Comparison of ENCODE assay signal across 1 cellular context in the genomic region with DNA sequence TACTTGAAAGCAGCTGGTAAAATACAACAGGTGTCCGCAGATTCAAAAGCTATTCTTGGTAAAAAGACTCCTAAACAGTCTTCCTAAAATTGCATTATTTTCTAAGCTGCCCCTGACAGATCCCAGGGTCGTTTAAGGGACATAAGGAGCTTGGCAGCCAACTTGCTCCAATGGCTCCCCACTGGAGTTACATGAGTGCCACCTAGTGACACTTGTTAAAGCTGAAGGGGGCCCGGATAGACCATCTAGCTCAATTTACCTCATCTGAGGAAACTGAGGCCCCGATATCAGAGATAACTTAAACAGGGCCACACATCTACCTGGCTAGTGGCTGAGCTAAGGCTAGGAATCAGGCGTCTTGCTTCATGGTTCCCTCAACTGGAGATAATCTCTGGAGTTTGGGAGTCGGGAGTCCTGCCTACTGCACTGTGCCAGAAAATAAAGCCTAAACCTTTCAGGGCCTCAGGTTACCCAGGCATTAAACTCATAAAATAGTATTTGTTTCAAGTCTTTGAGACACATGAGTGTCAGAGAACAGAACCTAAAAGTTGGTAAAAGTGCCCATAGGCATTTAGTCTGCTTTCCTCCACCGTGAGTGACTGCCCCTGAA.
TF ChIP-seq lines count a peak whose summit lies in the region.

No MANE protein-coding gene starts in this region.

TF ChIP-seq in HepG2, 621 proteins besides CTCF, POLR2A, EP300 and RAD21 (continued from another document):
- TF ChIP-seq XRCC5 (optimal IDR thresholded peaks at IDR 0.05; ENCODE audit: low read length) (peak; percentile 52), ZSCAN31 (CRISPR knock-in tag; IDR thresholded peaks at IDR 0.05; ENCODE audit: low read depth) (0 out of 2 replicates have a peak, but pooled peaks have one; percentile 26), SMC3 (IDR thresholded peaks at IDR 0.05; ENCODE audit: low read length) (peak; percentile 98), MAZ (IDR thresholded peaks at IDR 0.05; ENCODE audit: borderline replicate concordance, low read depth, low read length) (no peak), MAZ (CRISPR knock-in tag; IDR thresholded peaks at IDR 0.05; ENCODE audit: low read depth) (0 out of 2 replicates have a peak, but pooled peaks have one; percentile 47), RARA (CRISPR knock-in tag; IDR thresholded peaks at IDR 0.05) (peak; percentile 55), BCL6 (CRISPR knock-in tag; IDR thresholded peaks at IDR 0.05) (0 out of 2 replicates have a peak, but pooled peaks have one; percentile 23), ZNF367 (CRISPR knock-in tag; IDR thresholded peaks at IDR 0.05; ENCODE audit: borderline replicate concordance) (no peak), CENPX (CRISPR knock-in tag; IDR thresholded peaks at IDR 0.05) (0 out of 2 replicates have a peak, but pooled peaks have one; percentile 58), IRF2 (CRISPR knock-in tag; IDR thresholded peaks at IDR 0.05) (peak; percentile 26; the same call in 1 of the 2 replicates), HOXD1 (CRISPR knock-in tag; IDR thresholded peaks at IDR 0.05) (no peak), PAF1 (CRISPR knock-in tag; IDR thresholded peaks at IDR 0.05) (no peak), STAG1 (CRISPR knock-in tag; IDR thresholded peaks at IDR 0.05) (peak; percentile 96), FOSL2 (CRISPR knock-in tag; IDR thresholded peaks at IDR 0.05) (0 out of 2 replicates have a peak, but pooled peaks have one; percentile 15), ZBTB7B (CRISPR knock-in tag; IDR thresholded peaks at IDR 0.05) (0 out of 2 replicates have a peak, but pooled peaks have one; percentile 46), RXRB (CRISPR knock-in tag; IDR thresholded peaks at IDR 0.05; ENCODE audit: borderline replicate concordance) (peak; percentile 41; the same call in 1 of the 2 replicates), KAT8 (CRISPR knock-in tag; IDR thresholded peaks at IDR 0.05) (0 out of 2 replicates have a peak, but pooled peaks have one; percentile 29), KLF16 (CRISPR knock-in tag; IDR thresholded peaks at IDR 0.05) (peak in 1 of 2 experiments; percentile 20; a peak in 1 of 4 replicates), NCOA2 (CRISPR knock-in tag; IDR thresholded peaks at IDR 0.05) (0 out of 2 replicates have a peak, but pooled peaks have one; percentile 13), ZNF556 (CRISPR knock-in tag; IDR thresholded peaks at IDR 0.05; ENCODE audit: borderline replicate concordance) (no peak), MED1 (CRISPR knock-in tag; IDR thresholded peaks at IDR 0.05) (peak; percentile 72; the same call in 1 of the 2 replicates), KDM5A (IDR thresholded peaks at IDR 0.05; ENCODE audit: borderline replicate concordance, low read length) (peak; percentile 51; the same call in 1 of the 2 replicates), ELF3 (CRISPR knock-in tag; IDR thresholded peaks at IDR 0.05) (0 out of 2 replicates have a peak, but pooled peaks have one; percentile 14), GATAD2A (CRISPR knock-in tag; IDR thresholded peaks at IDR 0.05) (0 out of 2 replicates have a peak, but pooled peaks have one; percentile 40), SALL1 (CRISPR knock-in tag; IDR thresholded peaks at IDR 0.05) (peak; percentile 58), ZNF337 (CRISPR knock-in tag; IDR thresholded peaks at IDR 0.05; ENCODE audit: borderline replicate concordance, low read depth) (no peak), ZFX (CRISPR knock-in tag; IDR thresholded peaks at IDR 0.05; ENCODE audit: low read depth) (0 out of 2 replicates have a peak, but pooled peaks have one; percentile 28), YEATS4 (CRISPR knock-in tag; IDR thresholded peaks at IDR 0.05; ENCODE audit: borderline replicate concordance) (0 out of 2 replicates have a peak, but pooled peaks have one; percentile 34), TGIF2 (CRISPR knock-in tag; IDR thresholded peaks at IDR 0.05) (0 out of 2 replicates have a peak, but pooled peaks have one; percentile 60)
- TF ChIP-seq, protein P1, sequence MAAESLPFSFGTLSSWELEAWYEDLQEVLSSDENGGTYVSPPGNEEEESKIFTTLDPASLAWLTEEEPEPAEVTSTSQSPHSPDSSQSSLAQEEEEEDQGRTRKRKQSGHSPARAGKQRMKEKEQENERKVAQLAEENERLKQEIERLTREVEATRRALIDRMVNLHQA (CRISPR knock-in tag; IDR thresholded peaks at IDR 0.05): no peak
- TF ChIP-seq, protein P2, sequence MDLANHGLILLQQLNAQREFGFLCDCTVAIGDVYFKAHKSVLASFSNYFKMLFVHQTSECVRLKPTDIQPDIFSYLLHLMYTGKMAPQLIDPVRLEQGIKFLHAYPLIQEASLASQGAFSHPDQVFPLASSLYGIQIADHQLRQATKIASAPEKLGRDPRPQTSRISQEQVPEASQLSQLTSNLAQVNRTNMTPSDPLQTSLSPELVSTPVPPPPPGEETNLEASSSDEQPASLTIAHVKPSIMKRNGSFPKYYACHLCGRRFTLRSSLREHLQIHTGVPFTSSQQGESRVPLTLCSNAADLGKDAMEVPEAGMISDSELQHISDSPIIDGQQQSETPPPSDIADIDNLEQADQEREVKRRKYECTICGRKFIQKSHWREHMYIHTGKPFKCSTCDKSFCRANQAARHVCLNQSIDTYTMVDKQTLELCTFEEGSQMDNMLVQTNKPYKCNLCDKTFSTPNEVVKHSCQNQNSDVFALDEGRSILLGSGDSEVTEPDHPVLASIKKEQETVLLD (CRISPR knock-in tag; IDR thresholded peaks at IDR 0.05; ENCODE audit: low read depth): no peak
- TF ChIP-seq, protein P3, sequence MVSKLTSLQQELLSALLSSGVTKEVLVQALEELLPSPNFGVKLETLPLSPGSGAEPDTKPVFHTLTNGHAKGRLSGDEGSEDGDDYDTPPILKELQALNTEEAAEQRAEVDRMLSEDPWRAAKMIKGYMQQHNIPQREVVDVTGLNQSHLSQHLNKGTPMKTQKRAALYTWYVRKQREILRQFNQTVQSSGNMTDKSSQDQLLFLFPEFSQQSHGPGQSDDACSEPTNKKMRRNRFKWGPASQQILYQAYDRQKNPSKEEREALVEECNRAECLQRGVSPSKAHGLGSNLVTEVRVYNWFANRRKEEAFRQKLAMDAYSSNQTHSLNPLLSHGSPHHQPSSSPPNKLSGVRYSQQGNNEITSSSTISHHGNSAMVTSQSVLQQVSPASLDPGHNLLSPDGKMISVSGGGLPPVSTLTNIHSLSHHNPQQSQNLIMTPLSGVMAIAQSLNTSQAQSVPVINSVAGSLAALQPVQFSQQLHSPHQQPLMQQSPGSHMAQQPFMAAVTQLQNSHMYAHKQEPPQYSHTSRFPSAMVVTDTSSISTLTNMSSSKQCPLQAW (CRISPR knock-in tag; IDR thresholded peaks at IDR 0.05): 0 out of 2 replicates have a peak, but pooled peaks have one; percentile 45
- TF ChIP-seq, protein P4, sequence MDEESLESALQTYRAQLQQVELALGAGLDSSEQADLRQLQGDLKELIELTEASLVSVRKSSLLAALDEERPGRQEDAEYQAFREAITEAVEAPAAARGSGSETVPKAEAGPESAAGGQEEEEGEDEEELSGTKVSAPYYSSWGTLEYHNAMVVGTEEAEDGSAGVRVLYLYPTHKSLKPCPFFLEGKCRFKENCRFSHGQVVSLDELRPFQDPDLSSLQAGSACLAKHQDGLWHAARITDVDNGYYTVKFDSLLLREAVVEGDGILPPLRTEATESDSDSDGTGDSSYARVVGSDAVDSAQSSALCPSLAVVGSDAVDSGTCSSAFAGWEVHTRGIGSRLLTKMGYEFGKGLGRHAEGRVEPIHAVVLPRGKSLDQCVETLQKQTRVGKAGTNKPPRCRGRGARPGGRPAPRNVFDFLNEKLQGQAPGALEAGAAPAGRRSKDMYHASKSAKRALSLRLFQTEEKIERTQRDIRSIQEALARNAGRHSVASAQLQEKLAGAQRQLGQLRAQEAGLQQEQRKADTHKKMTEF (CRISPR knock-in tag; IDR thresholded peaks at IDR 0.05): 0 out of 2 replicates have a peak, but pooled peaks have one; percentile 26
- TF ChIP-seq, protein P5, sequence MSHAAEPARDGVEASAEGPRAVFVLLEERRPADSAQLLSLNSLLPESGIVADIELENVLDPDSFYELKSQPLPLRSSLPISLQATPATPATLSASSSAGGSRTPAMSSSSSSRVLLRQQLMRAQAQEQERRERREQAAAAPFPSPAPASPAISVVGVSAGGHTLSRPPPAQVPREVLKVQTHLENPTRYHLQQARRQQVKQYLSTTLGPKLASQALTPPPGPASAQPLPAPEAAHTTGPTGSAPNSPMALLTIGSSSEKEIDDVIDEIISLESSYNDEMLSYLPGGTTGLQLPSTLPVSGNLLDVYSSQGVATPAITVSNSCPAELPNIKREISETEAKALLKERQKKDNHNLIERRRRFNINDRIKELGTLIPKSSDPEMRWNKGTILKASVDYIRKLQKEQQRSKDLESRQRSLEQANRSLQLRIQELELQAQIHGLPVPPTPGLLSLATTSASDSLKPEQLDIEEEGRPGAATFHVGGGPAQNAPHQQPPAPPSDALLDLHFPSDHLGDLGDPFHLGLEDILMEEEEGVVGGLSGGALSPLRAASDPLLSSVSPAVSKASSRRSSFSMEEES (CRISPR knock-in tag; IDR thresholded peaks at IDR 0.05): no peak
